18 cellular contexts compared by ENCODE assay signal in genomic region chr17:72171703-72172670, GRCh38. TPM values are rescaled to one million over a fixed set of nuclear protein-coding genes. Genes with fewer than 3 reads are reported as not detected.
DNase-seq lines count a peak whose midpoint lies in the region; ATAC-seq and TF ChIP-seq lines count a peak whose summit lies in the region.
"Had no signal": no experiment of that assay in that cellular context is flagged by ENCODE, and none has a peak within 500 bp of the region (broad histone marks: within the 10 kb centered on the region; RNA-seq: fewer than 3 reads in every experiment).

No MANE protein-coding gene starts in this region.

- peaks cover 2 to 6% (median 2%) of the 10 kb centered on the region in 3 donors for H3K27me3 Mint-ChIP-seq in CD14-positive monocyte (ENCODE audit: low read depth in 3 of 3)
- H3K27me3 Mint-ChIP-seq: activated CD4-positive, alpha-beta T cell treated with anti-CD3 and anti-CD28 coated beads, Interleukin-2, amount 10 ng/mL, durations not matched to agents 7 days and 5 days had no signal

- H3K27ac ChIP-seq in ectodermal cell (ENCODE audit: insufficient read depth, low read depth, low read length, poor library complexity, severe bottlenecking): peak overlapping the region; percentile 17
- no peak overlapping the region for H3K27ac ChIP-seq in uterus
- peak overlapping the region in 1 of 2 donors; percentile 39 for H3K27ac ChIP-seq in prostate gland
- H3K27ac ChIP-seq: BLaER1 treated with 17β-estradiol and CSF1 and Interleukin-3, amounts not matched to agents 10 nM and 100 nM; esophagus squamous epithelium; parathyroid adenoma had no signal

- TF ChIP-seq POLR2A in uterus (IDR thresholded peaks at IDR 0.05): no peak
- no peak for TF ChIP-seq POLR2A in prostate gland (IDR thresholded peaks at IDR 0.05)

- no peaks in the 10 kb centered on the region for H3K4me1 Mint-ChIP-seq in CD14-positive monocyte
- H3K4me1 Mint-ChIP-seq: activated CD4-positive, alpha-beta T cell treated with anti-CD3 and anti-CD28 coated beads, Interleukin-2, amount 10 ng/mL, durations not matched to agents 7 days and 5 days had no signal

- ATAC-seq in GM18511 (IDR thresholded peaks at IDR 0.05; ENCODE audit: unreplicated experiment): no peak
- ATAC-seq: activated T-cell treated with anti-CD3 and anti-CD28 coated beads, Interleukin-2, amount 50 U/mL, for 72 hours; GM12878 had no signal

- no peak overlapping the region for H3K27ac Mint-ChIP-seq in CD14-positive monocyte
- H3K27ac Mint-ChIP-seq: activated CD4-positive, alpha-beta T cell treated with anti-CD3 and anti-CD28 coated beads, Interleukin-2, amount 10 ng/mL, durations not matched to agents 7 days and 5 days; activated T-cell treated with anti-CD3 and anti-CD28 coated beads, Interleukin-2, amount 50 U/mL, for 72 hours had no signal

- 73 to 75% methylated on average over 7 of the region's 7 CpGs for WGBS in ectodermal cell, 2 experiments
- 20% methylated on average over 7 of the region's 7 CpGs for WGBS in prostate gland

- H3K4me1 ChIP-seq in ectodermal cell (ENCODE audit: control insufficient read depth, insufficient read depth, low read length): peaks cover 16% of the 10 kb centered on the region
- no peaks in the 10 kb centered on the region for H3K4me1 ChIP-seq in uterus
- no peaks in the 10 kb centered on the region for H3K4me1 ChIP-seq in prostate gland (replicated peaks)
- H3K4me1 ChIP-seq: BLaER1 treated with 17β-estradiol and CSF1 and Interleukin-3, amounts not matched to agents 10 nM and 100 nM; esophagus squamous epithelium had no signal

- H3K4me3 ChIP-seq in ectodermal cell (ENCODE audit: insufficient read depth, low read depth, low read length): no peak overlapping the region
- no peak overlapping the region for H3K4me3 ChIP-seq in uterus
- no peak overlapping the region for H3K4me3 ChIP-seq in prostate gland
- H3K4me3 ChIP-seq: BLaER1 treated with 17β-estradiol and CSF1 and Interleukin-3, amounts not matched to agents 10 nM and 100 nM; esophagus squamous epithelium; GM12878 had no signal

- H3K36me3 ChIP-seq in ectodermal cell (ENCODE audit: control insufficient read depth, insufficient read depth, low read length): no peaks in the 10 kb centered on the region
- no peaks in the 10 kb centered on the region for H3K36me3 ChIP-seq in uterus
- no peaks in the 10 kb centered on the region for H3K36me3 ChIP-seq in prostate gland
- H3K36me3 ChIP-seq: BLaER1 treated with 17β-estradiol and CSF1 and Interleukin-3, amounts not matched to agents 10 nM and 100 nM; esophagus squamous epithelium had no signal

- no peaks in the 10 kb centered on the region for H3K27me3 ChIP-seq in ectodermal cell (ENCODE audit: control insufficient read depth, insufficient read depth, low read length, poor library complexity, severe bottlenecking)
- no peaks in the 10 kb centered on the region for H3K27me3 ChIP-seq in uterus
- no peaks in the 10 kb centered on the region for H3K27me3 ChIP-seq in prostate gland (replicated peaks; ENCODE audit: insufficient read depth)
- H3K27me3 ChIP-seq: BLaER1 treated with 17β-estradiol and CSF1 and Interleukin-3, amounts not matched to agents 10 nM and 100 nM had no signal

- H3K4me3 Mint-ChIP-seq in CD14-positive monocyte: no peak overlapping the region
- H3K4me3 Mint-ChIP-seq: activated CD4-positive, alpha-beta T cell treated with anti-CD3 and anti-CD28 coated beads, Interleukin-2, amount 10 ng/mL, durations not matched to agents 7 days and 5 days; activated T-cell treated with anti-CD3 and anti-CD28 coated beads, Interleukin-2, amount 50 U/mL, for 72 hours had no signal

- H3K9me3 ChIP-seq in ectodermal cell (ENCODE audit: control insufficient read depth, low read length): no peaks in the 10 kb centered on the region
- no peaks in the 10 kb centered on the region for H3K9me3 ChIP-seq in uterus
- no peaks in the 10 kb centered on the region for H3K9me3 ChIP-seq in prostate gland
- H3K9me3 ChIP-seq: BLaER1 treated with 17β-estradiol and CSF1 and Interleukin-3, amounts not matched to agents 10 nM and 100 nM; esophagus squamous epithelium had no signal

- TF ChIP-seq CTCF in uterus (IDR thresholded peaks at IDR 0.05) (no peak), CD14-positive monocyte (IDR thresholded peaks at IDR 0.05) (no peak), prostate gland (IDR thresholded peaks at IDR 0.05) (no peak)

- intact Hi-C loops in uterus (cut with DNase I; ENCODE audit: low total_unique reads) (no loop called here), CD14-positive monocyte (cut with micrococcal nuclease) (no loop called here), prostate gland (cut with DNase I) (no loop called here)

- H3K36me3 Mint-ChIP-seq in CD14-positive monocyte: no peaks in the 10 kb centered on the region

- DNase-seq in Ammon's horn (ENCODE audit: low spot score) (peak; percentile 77), NCI-H1694 (lab: John Stamatoyannopoulos, UW) (peak; percentile 43), myocyte (ENCODE audit: low read depth) (peak; percentile 32), uterus (no peak), CD14-positive monocyte (ENCODE audit: low spot score) (no peak), prostate gland (ENCODE audit: low spot score) (no peak)
- DNase-seq: activated CD4-positive, alpha-beta T cell treated with anti-CD3 and anti-CD28 coated beads, Interleukin-2, amount 10 ng/mL, durations not matched to agents 7 days and 5 days; activated T-cell treated with anti-CD3 and anti-CD28 coated beads, Interleukin-2, amount 50 U/mL, for 72 hours; amniotic stem cell; cortex of kidney; esophagus squamous epithelium; mesendoderm; NCI-H524 treated with DMSO at 0.1 percent for 48 hours had no signal

- H3K9me3 Mint-ChIP-seq in CD14-positive monocyte: peaks cover 0 to 6% (median 4%) of the 10 kb centered on the region in 7 donors
- H3K9me3 Mint-ChIP-seq: activated CD4-positive, alpha-beta T cell treated with anti-CD3 and anti-CD28 coated beads, Interleukin-2, amount 10 ng/mL, durations not matched to agents 7 days and 5 days had no signal

RNA-seq across cellular contexts. Expression of gene SOX9, which starts 51.2 kb away (rescaled TPM):
- polyA plus RNA-seq in ectodermal cell (2013, experiment 1 of 4): 59.7 TPM
- polyA plus RNA-seq in ectodermal cell (2013, experiment 2 of 4): 51.6 TPM
- 29.5 TPM for polyA plus RNA-seq in ectodermal cell (2013, experiment 3 of 4)
- polyA plus RNA-seq in ectodermal cell (2013, experiment 4 of 4): 32.3 TPM
- total RNA-seq in myocyte (2.4 and 2.7 TPM in 2 replicates), uterus (1 to 10 TPM in 2 of 4 donors, not detected in 2; 1.8 to 6.8 TPM), prostate gland (100 to 1,000 TPM in 1 of 2 donors, 10 to 100 TPM in 1; 92.8 to 204 TPM)
- 4.4 TPM for polyA plus RNA-seq in myocyte (2012)
- not detected for polyA plus RNA-seq in CD14-positive monocyte
- total RNA-seq: activated CD4-positive, alpha-beta T cell treated with anti-CD3 and anti-CD28 coated beads, Interleukin-2, amount 10 ng/mL, durations not matched to agents 7 days and 5 days; activated T-cell treated with anti-CD3 and anti-CD28 coated beads, Interleukin-2, amount 50 U/mL, for 72 hours had no signal

Comparison
In these comparisons a context has a peak if more than half of its experiments do, and no peak if none do; other contexts are left out.
1. DNase-seq: peak in Ammon's horn (single experiment), NCI-H1694 (single experiment) and myocyte (single experiment); none in uterus (0 of 2), CD14-positive monocyte (single experiment) and prostate gland (single experiment).
2. RNA of gene SOX9, which starts 51.2 kb away (total RNA-seq): 92.8 to 204 TPM in prostate gland; 2.4 to 2.7 TPM in myocyte and 1.8 to 6.8 TPM in uterus; every median in the first group is over 10 times any median in the second.